11 cellular contexts compared by ENCODE assay signal in the genomic region with DNA sequence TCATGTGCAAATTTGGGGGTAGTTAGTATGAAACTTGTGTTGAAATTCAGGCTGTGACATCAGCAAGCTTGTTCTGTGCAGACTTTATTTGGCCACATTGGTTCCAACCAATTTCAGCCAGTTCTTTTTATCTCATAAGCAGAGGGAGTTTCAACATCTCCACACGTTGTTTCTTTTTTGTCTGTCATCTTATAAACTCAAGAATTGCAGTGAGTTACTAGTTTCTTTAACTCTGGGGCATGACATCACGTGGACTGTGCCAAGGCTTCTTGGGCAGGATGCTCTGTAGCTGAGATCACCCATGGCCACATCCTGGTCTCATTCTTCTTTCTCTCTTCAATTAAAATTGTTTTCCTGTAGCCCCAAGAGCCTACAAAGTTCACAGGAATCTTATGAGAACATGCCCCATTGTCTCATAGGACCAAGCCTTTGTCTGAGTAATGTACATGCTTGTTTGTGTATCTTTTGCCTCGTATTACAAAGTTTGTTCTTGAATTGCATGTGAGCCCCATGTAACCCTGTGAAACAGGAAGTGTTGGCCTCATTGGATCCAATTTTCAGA.
DNase-seq lines count a peak whose midpoint lies in the region; ATAC-seq and TF ChIP-seq lines count a peak whose summit lies in the region.
"Had no signal": no experiment of that assay in that cellular context is flagged by ENCODE, and none has a peak within 500 bp of the region (broad histone marks: within the 10 kb centered on the region; RNA-seq: fewer than 3 reads in every experiment).

No MANE protein-coding gene starts in this region.

- H3K36me3 ChIP-seq in WERI-Rb-1, result no peaks in the 10 kb centered on the region

- POLR2A ChIA-PET in AG04450 (lab: Yijun Ruan, JAX), result no interaction called here

- H3K27ac ChIP-seq in AG04450 (ENCODE audit: low read depth, low read length) (peak overlapping the region; percentile 65), WERI-Rb-1 (no peak overlapping the region)

- no peak for ATAC-seq in GM18502 (IDR thresholded peaks at IDR 0.05; ENCODE audit: poor library complexity, unreplicated experiment)
- ATAC-seq: CD8-positive, alpha-beta T cell; GM12878 had no signal

- TF ChIP-seq CTCF in AG04450 (IDR thresholded peaks at IDR 0.05; ENCODE audit: low read depth, low read length) (no peak), WERI-Rb-1 (IDR thresholded peaks at IDR 0.05; ENCODE audit: low read depth, low read length) (no peak)

- DNase-seq in AG04450 (ENCODE audit: low read depth, low spot score) (peak; percentile 55), HCEC 1CT (peak; percentile 90), brain pericyte (ENCODE audit: low read depth, low spot score) (peak; percentile 83), iris pigment epithelial cell (ENCODE audit: low read depth) (peak; percentile 51), GDM1 (lab: John Stamatoyannopoulos, UW) (no peak), NCI-H146 treated with DMSO at 0.1 percent for 48 hours (lab: John Stamatoyannopoulos, UW; ENCODE audit: unreplicated experiment) (no peak), WERI-Rb-1 (no peak)
- DNase-seq: CD8-positive, alpha-beta T cell; NCI-H2081 treated with DMSO at 0.1 percent for 48 hours had no signal

- CTCF ChIA-PET in AG04450 (lab: Charles Lee), result interaction anchor here (1.0 to 1.5 kb wide), 2 partner anchors 8 to 96 kb away, joined by 3 to 6 read pairs; no protein-coding TSS in a partner anchor

- H3K4me3 ChIP-seq in AG04450 (ENCODE audit: low read depth, low read length) (no peak overlapping the region), WERI-Rb-1 (ENCODE audit: low read depth, low read length) (no peak overlapping the region)
- H3K4me3 ChIP-seq: GM12878 had no signal

- no peaks in the 10 kb centered on the region for H3K27me3 ChIP-seq in AG04450 (ENCODE audit: control insufficient read depth, insufficient read depth, low read length)
- no peaks in the 10 kb centered on the region for H3K27me3 ChIP-seq in WERI-Rb-1 (ENCODE audit: insufficient read depth, low read depth, severe bottlenecking)

- H3K9me3 ChIP-seq in AG04450 (ENCODE audit: control insufficient read depth, insufficient read depth, low read length), result peaks cover 25% of the 10 kb centered on the region
- no peaks in the 10 kb centered on the region for H3K9me3 ChIP-seq in WERI-Rb-1 (ENCODE audit: severe bottlenecking)

Comparison
In these comparisons a context has a peak if more than half of its experiments do, and no peak if none do; other contexts are left out.
1. DNase-seq: peak in AG04450 (single experiment), HCEC 1CT (single experiment), brain pericyte (single experiment) and iris pigment epithelial cell (single experiment); none in GDM1 (single experiment), NCI-H146 treated with DMSO at 0.1 percent for 48 hours (single experiment) and WERI-Rb-1 (single experiment).